10 cellular contexts compared by ENCODE assay signal in the genomic region with DNA sequence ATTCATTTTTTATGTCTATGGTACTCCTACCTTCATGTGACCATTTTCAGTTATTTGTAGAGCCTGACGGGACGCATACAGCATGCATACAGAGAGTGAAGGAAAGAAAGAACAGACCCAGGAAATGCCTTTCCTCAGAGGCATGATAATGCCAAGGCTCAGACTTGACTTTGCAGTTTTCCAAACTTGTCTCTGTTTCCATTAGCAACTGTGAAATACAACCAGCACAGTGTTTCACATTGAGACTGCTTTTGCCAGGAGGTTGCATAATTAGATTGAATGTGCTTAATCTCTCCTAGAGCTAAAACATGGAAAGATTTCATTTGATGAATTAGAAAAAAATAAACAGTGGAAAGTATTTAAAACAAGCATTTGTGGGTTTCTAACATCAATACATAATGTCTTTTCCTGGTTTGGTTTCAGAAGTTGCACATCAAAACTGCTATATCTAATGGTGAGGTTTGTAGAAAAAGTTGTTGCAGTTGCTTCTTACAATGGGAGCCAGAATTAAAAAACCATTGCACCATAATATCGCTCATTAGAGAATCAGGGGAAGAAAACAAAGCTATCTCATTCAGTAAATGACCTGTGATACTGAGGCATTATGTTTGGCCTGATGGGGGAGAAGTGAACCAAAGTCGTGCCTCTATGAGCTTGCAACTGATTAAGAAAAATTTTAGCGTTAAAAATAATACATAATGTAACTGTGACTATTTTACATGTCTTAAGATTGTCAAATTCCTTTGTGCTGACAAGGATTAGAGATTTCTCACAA.
DNase-seq lines count a peak whose midpoint lies in the region; ATAC-seq and TF ChIP-seq lines count a peak whose summit lies in the region.
"Had no signal": no experiment of that assay in that cellular context is flagged by ENCODE, and none has a peak within 500 bp of the region (broad histone marks: within the 10 kb centered on the region; RNA-seq: fewer than 3 reads in every experiment).

No MANE protein-coding gene starts in this region.

- DNase-seq in GM23338 (ENCODE audit: low spot score) (peak; percentile 59), chondrocyte (ENCODE audit: low spot score) (no peak), inferior parietal cortex (ENCODE audit: extremely low spot score) (peak; percentile 66), retinal pigment epithelial cell (ENCODE audit: low read depth) (peak; percentile 92), erythroblast (lab: John Stamatoyannopoulos, UW) (no peak), ACHN (no peak), NCI-H69 (lab: John Stamatoyannopoulos, UW) (no peak), WERI-Rb-1 (no peak)
- DNase-seq: immature natural killer cell; stimulated activated CD4-positive, alpha-beta T cell treated with anti-CD3 and anti-CD28 coated beads, Interleukin-2, amount 100 ng/mL, for 48 hours had no signal

- no peaks in the 10 kb centered on the region for H3K9me3 ChIP-seq in WERI-Rb-1 (ENCODE audit: severe bottlenecking)

- peak; percentile 77 for ATAC-seq in GM23338

- peak overlapping the region; percentile 84 for H3K27ac Mint-ChIP-seq in GM23338
- peak overlapping the region; percentile 87 for H3K27ac Mint-ChIP-seq in chondrocyte (ENCODE audit: unreplicated experiment)
- H3K27ac Mint-ChIP-seq: immature natural killer cell had no signal

- H3K27me3 Mint-ChIP-seq in GM23338 (ENCODE audit: insufficient read depth, low read depth, poor library complexity) (no peaks in the 10 kb centered on the region), chondrocyte (ENCODE audit: low read depth) (no peaks in the 10 kb centered on the region)

- H3K36me3 Mint-ChIP-seq in GM23338 (ENCODE audit: low read depth) (no peaks in the 10 kb centered on the region; the same call in 2 of the 3 replicates), chondrocyte (ENCODE audit: low read depth) (no peaks in the 10 kb centered on the region)
- H3K36me3 Mint-ChIP-seq: immature natural killer cell had no signal

- H3K4me2 ChIP-seq in GM23338 = peak overlapping the region; percentile 12

- H3K9me2 ChIP-seq in GM23338 (ENCODE audit: insufficient read depth) = peaks cover 14% of the 10 kb centered on the region

- no peak for TF ChIP-seq POLR2A in erythroblast (IDR thresholded peaks at IDR 0.05; ENCODE audit: low read length)

- H2AFZ ChIP-seq in GM23338 = no peak overlapping the region

- peak overlapping the region; percentile 70; the same call in 1 of the 2 replicates for H3K27ac ChIP-seq in GM23338 (ENCODE audit: low read depth)
- no peak overlapping the region for H3K27ac ChIP-seq in WERI-Rb-1

- H3K36me3 ChIP-seq in GM23338 (ENCODE audit: insufficient read depth) (no peaks in the 10 kb centered on the region), WERI-Rb-1 (no peaks in the 10 kb centered on the region)

- no peaks in the 10 kb centered on the region for H4K20me1 ChIP-seq in GM23338 (replicated peaks; ENCODE audit: insufficient read depth)

- H3K4me1 Mint-ChIP-seq in GM23338 (peaks cover 38% of the 10 kb centered on the region), chondrocyte (ENCODE audit: low read depth) (peaks cover 22% of the 10 kb centered on the region)
- H3K4me1 Mint-ChIP-seq: immature natural killer cell had no signal

- peaks cover 46% of the 10 kb centered on the region for H3K4me1 ChIP-seq in GM23338 (ENCODE audit: insufficient read depth)

- TF ChIP-seq CTCF in GM23338 (conservative IDR thresholded peaks at IDR 0.05; ENCODE audit: low read depth in 2 of 2) = no peak
- no peak for TF ChIP-seq CTCF in chondrocyte (IDR thresholded peaks at IDR 0.05)
- TF ChIP-seq CTCF in retinal pigment epithelial cell (conservative IDR thresholded peaks at IDR 0.05; ENCODE audit: low read depth, low read length) = no peak
- no peak for TF ChIP-seq CTCF in WERI-Rb-1 (IDR thresholded peaks at IDR 0.05; ENCODE audit: low read depth, low read length)

- H3F3A ChIP-seq in GM23338 (replicated peaks; ENCODE audit: low read depth) = no peaks in the 10 kb centered on the region

- H3K4me3 ChIP-seq in GM23338 (no peak overlapping the region), retinal pigment epithelial cell (ENCODE audit: low read length) (no peak overlapping the region), WERI-Rb-1 (ENCODE audit: low read depth, low read length) (no peak overlapping the region)

- H3K79me2 ChIP-seq in GM23338 (replicated peaks; ENCODE audit: insufficient read depth) = no peaks in the 10 kb centered on the region

- H3K4me3 Mint-ChIP-seq in GM23338 (no peak overlapping the region), chondrocyte (ENCODE audit: unreplicated experiment) (peak overlapping the region; percentile 0)
- H3K4me3 Mint-ChIP-seq: immature natural killer cell had no signal

- in situ Hi-C loops in ACHN (cut with HindIII; ENCODE audit: low pct_ligation_motif_present, low pct_unique_long_range_greater_than_20kb, low sequenced_read_pairs) = no loop called here

- H3K27me3 ChIP-seq in GM23338 (ENCODE audit: insufficient read depth) = no peaks in the 10 kb centered on the region
- no peaks in the 10 kb centered on the region for H3K27me3 ChIP-seq in WERI-Rb-1 (ENCODE audit: insufficient read depth, low read depth, severe bottlenecking)

- no peaks in the 10 kb centered on the region for H3K9me3 Mint-ChIP-seq in GM23338
- no peaks in the 10 kb centered on the region for H3K9me3 Mint-ChIP-seq in chondrocyte (ENCODE audit: low read depth)

TF ChIP-seq in GM23338, 12 proteins besides CTCF, POLR2A, EP300 and RAD21 (continues in another document):
- TF ChIP-seq REST (IDR thresholded peaks at IDR 0.05; ENCODE audit: unreplicated experiment) (no peak), JUNB (IDR thresholded peaks at IDR 0.05; ENCODE audit: unreplicated experiment) (no peak)

Comparison
In these comparisons a context has a peak if more than half of its experiments do, and no peak if none do; other contexts are left out.
1. DNase-seq: peak in GM23338 (single experiment), inferior parietal cortex (single experiment) and retinal pigment epithelial cell (single experiment); none in chondrocyte (single experiment), erythroblast (0 of 2), ACHN (single experiment), NCI-H69 (single experiment) and WERI-Rb-1 (single experiment).